1 cellular context compared by ENCODE assay signal in genomic region chr6:551829-552350, GRCh38.
TF ChIP-seq lines count a peak whose summit lies in the region.

No MANE protein-coding gene starts in this region.

TF ChIP-seq in GM23338, 12 proteins besides CTCF, POLR2A, EP300 and RAD21 (continued from another document):
- TF ChIP-seq ZNF462 (CRISPR knock-in tag; IDR thresholded peaks at IDR 0.05) (no peak), STAT1 (IDR thresholded peaks at IDR 0.05; ENCODE audit: unreplicated experiment) (no peak), JUNB (IDR thresholded peaks at IDR 0.05; ENCODE audit: unreplicated experiment) (no peak), CREB1 (CRISPR knock-in tag; IDR thresholded peaks at IDR 0.05; ENCODE audit: low read depth) (no peak)
